Comparison of ENCODE assay signal across 24 cellular contexts in the genomic region with DNA sequence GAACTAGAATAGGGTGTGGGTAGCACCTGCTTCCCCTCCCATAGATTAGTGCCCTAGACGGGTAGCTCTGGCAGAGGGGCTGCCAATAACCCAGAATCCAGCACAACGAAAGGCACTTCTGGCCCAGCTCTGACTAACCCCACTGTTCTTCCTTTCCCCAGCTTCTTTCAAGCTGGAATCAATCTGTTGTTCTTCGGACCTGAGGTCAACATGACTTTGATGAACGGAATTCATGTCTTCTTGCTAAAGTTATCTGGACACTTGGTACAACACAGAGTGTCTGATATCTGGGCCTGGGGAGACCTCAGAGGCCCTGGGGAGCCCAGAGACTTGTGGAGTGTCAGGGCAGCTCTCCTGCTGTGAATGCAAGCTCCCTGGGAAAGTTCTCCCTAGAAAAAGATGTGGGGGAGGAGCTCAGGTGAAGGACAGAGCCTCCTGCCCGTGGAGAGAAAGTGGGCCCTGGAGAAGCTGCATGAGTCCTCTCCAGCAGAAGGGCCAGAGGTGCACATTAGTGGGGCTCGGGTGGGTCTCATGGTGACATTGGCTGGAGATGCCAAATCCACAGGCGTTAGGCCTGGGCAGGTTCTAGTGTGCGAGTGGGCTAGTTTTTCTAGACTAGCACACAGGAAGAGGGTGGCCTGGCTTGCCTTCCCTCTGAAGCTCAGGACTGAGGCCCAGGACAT. TPM values are rescaled to one million over a fixed set of nuclear protein-coding genes. Genes with fewer than 3 reads are reported as not detected.
A peak's percentile ranks its signal among the peaks of the same experiment; 100 is the strongest.
DNase-seq lines count a peak whose midpoint lies in the region; ATAC-seq and TF ChIP-seq lines count a peak whose summit lies in the region.
"Had no signal": no experiment of that assay in that cellular context is flagged by ENCODE, and none has a peak within 500 bp of the region (broad histone marks: within the 10 kb centered on the region; RNA-seq: fewer than 3 reads in every experiment).

No MANE protein-coding gene starts in this region.

- no peak overlapping the region for H3K18ac ChIP-seq in IMR-90 (ENCODE audit: low read depth, low read length)

- no peak overlapping the region for H4K91ac ChIP-seq in IMR-90 (ENCODE audit: insufficient read depth, low read depth, low read length)

- no peak overlapping the region for H3K56ac ChIP-seq in IMR-90 (ENCODE audit: extremely low read depth, insufficient read depth, low read length)

- no peak for ATAC-seq in IMR-90 (ENCODE audit: low read depth)
- no peak for ATAC-seq in psoas muscle
- ATAC-seq in SK-N-SH treated with all-trans-retinoic acid at 6 μM for 48 hours, result no peak
- ATAC-seq in sciatic nerve, result no peak
- ATAC-seq: GM23338, HCT116, HepG2 had no signal

- TF ChIP-seq CTCF in IMR-90 (conservative IDR thresholded peaks at IDR 0.05; ENCODE audit: low read depth, low read length) (no peak), fibroblast of mammary gland (conservative IDR thresholded peaks at IDR 0.05; ENCODE audit: control insufficient read depth, insufficient read depth, low read depth, low read length) (no peak), psoas muscle (IDR thresholded peaks at IDR 0.05) (no peak)

- no peak overlapping the region for H2BK15ac ChIP-seq in IMR-90 (ENCODE audit: low read depth, low read length)

- POLR2A ChIA-PET in IMR-90 (lab: Charles Lee; ENCODE audit: unreplicated experiment), result no interaction called here

- H3K79me1 ChIP-seq in IMR-90 (ENCODE audit: low read depth in 1 of 2, low read length in 2 of 2), result no peaks in the 10 kb centered on the region

- H2AK5ac ChIP-seq in IMR-90 (ENCODE audit: low read depth, low read length), result no peak overlapping the region

- no peak overlapping the region for H2AK9ac ChIP-seq in IMR-90 (replicated peaks; ENCODE audit: low read depth, low read length, poor library complexity)

- in situ Hi-C loops in IMR-90 (cut with MboI; ENCODE audit: low sequenced_read_pairs) (loop anchor here (5.0 kb wide), 1 partner anchor 120 kb away; no protein-coding TSS in a partner anchor), HAP-1 (cut with MboI; ENCODE audit: low sequenced_read_pairs) (loop anchor here (10.0 kb wide), 1 partner anchor 143 kb away; no protein-coding TSS in a partner anchor)

- H4K5ac ChIP-seq in IMR-90 (ENCODE audit: low read depth, low read length), result no peak overlapping the region

- intact Hi-C loops in IMR-90 (cut with micrococcal nuclease), result no loop called here
- intact Hi-C loops in psoas muscle (cut with DNase I), result loop anchor here (1.0 to 5.0 kb wide), 2 partner anchors 89 to 90 kb away; no protein-coding TSS in a partner anchor
- intact Hi-C loops in sciatic nerve (cut with DNase I), result no loop called here

- TF ChIP-seq RAD21 in IMR-90 (IDR thresholded peaks at IDR 0.05; ENCODE audit: low read length), result no peak

- H3K9me1 ChIP-seq in IMR-90 (ENCODE audit: insufficient read depth, low read length), result peaks cover 22% of the 10 kb centered on the region

- dilution Hi-C loops in IMR-90 (cut with HindIII; ENCODE audit: low sequenced_read_pairs, unreplicated experiment), result no loop called here

- no peak overlapping the region for H2BK5ac ChIP-seq in IMR-90 (ENCODE audit: low read depth, low read length, poor library complexity, severe bottlenecking)

- no peak overlapping the region for H3K9ac ChIP-seq in IMR-90 (ENCODE audit: low read depth, low read length)
- H3K9ac ChIP-seq: SK-N-SH had no signal

- no peaks in the 10 kb centered on the region for H3K36me3 ChIP-seq in IMR-90 (ENCODE audit: control insufficient read depth, insufficient read depth, low read length)
- peaks cover 0 to 11% of the 10 kb centered on the region in 2 donors for H3K36me3 ChIP-seq in psoas muscle (ENCODE audit: insufficient read depth in 1 of 2, low read depth in 1 of 2)
- peaks cover 4% of the 10 kb centered on the region for H3K36me3 ChIP-seq in HAP-1 (replicated peaks)

- no TSS peak for BruUV-seq in IMR-90 (replicated peaks; lab: Mats Ljungman, UMichigan)

- H3K27ac ChIP-seq in IMR-90 (ENCODE audit: insufficient read depth, low read length) (no peak overlapping the region), psoas muscle (peak overlapping the region; percentile 96)
- H3K27ac ChIP-seq: RWPE1 had no signal

- H3K4me3 ChIP-seq in IMR-90 (ENCODE audit: insufficient read depth, low read depth, low read length) (no peak overlapping the region), fibroblast of mammary gland (ENCODE audit: control insufficient read depth, low read depth, low read length) (no peak overlapping the region), psoas muscle (no peak overlapping the region), HAP-1 (no peak overlapping the region)
- H3K4me3 ChIP-seq: GM23338 had no signal

- H3K4ac ChIP-seq in IMR-90 (ENCODE audit: low read depth, low read length), result no peak overlapping the region

- no peak overlapping the region for H4K8ac ChIP-seq in IMR-90 (ENCODE audit: low read depth in 2 of 2, low read length in 2 of 2)

- peaks cover 11% of the 10 kb centered on the region for H3K4me1 ChIP-seq in IMR-90 (ENCODE audit: control insufficient read depth, insufficient read depth, low read length)
- peaks cover 50% of the 10 kb centered on the region for H3K4me1 ChIP-seq in psoas muscle
- H3K4me1 ChIP-seq in HAP-1, result no peaks in the 10 kb centered on the region

- peak overlapping the region; percentile 46 for H2AFZ ChIP-seq in IMR-90 (replicated peaks; ENCODE audit: low read length, poor library complexity)
- H2AFZ ChIP-seq: GM23338 had no signal

- H3K9me3 ChIP-seq in IMR-90 (ENCODE audit: control insufficient read depth, insufficient read depth, low read length), result no peaks in the 10 kb centered on the region
- no peaks in the 10 kb centered on the region for H3K9me3 ChIP-seq in psoas muscle
- no peaks in the 10 kb centered on the region for H3K9me3 ChIP-seq in HAP-1
- H3K9me3 ChIP-seq: SK-N-SH had no signal

- H2BK120ac ChIP-seq in IMR-90 (ENCODE audit: low read depth, low read length), result no peak overlapping the region

- DNase-seq in EL (peak; percentile 59), IMR-90 (peak; percentile 33), fibroblast of mammary gland (ENCODE audit: low read depth) (peak; percentile 69), psoas muscle (no peak), HAP-1 (ENCODE audit: low spot score in 2 of 2) (no peak), NCI-H1694 (lab: John Stamatoyannopoulos, UW) (no peak), sciatic nerve (ENCODE audit: low spot score) (no peak)
- DNase-seq: CD4-positive, CD25-positive, alpha-beta regulatory T cell; KBM-7; MM.1S; NCI-H1048; NCI-H1436 treated with DMSO at 0.1 percent for 48 hours; NCI-H2029 treated with DMSO at 0.1 percent for 48 hours; NCI-H226; NCI-H510A treated with DMSO at 0.1 percent for 48 hours; NCI-H774; NK-92 treated with Interleukin-12 subunit alpha and Interleukin-12 subunit beta, amount 100 ng/mL, for 24 hours; SIG-M5; SK-N-SH had no signal

- H3K27me3 ChIP-seq in IMR-90 (ENCODE audit: control insufficient read depth, insufficient read depth, low read length), result no peaks in the 10 kb centered on the region
- H3K27me3 ChIP-seq in psoas muscle (ENCODE audit: insufficient read depth in 3 of 3, low read length in 2 of 3), result no peaks in the 10 kb centered on the region
- no peaks in the 10 kb centered on the region for H3K27me3 ChIP-seq in HAP-1 (ENCODE audit: low read depth)

- 0 out of 2 replicates have a peak overlapping the region, but pooled peaks have one; percentile 29 for H2BK20ac ChIP-seq in IMR-90 (ENCODE audit: low read depth, low read length)

- no peak for TF ChIP-seq POLR2A in IMR-90 (IDR thresholded peaks at IDR 0.05; ENCODE audit: low read depth, low read length)

- no peak overlapping the region for H3K23ac ChIP-seq in IMR-90 (ENCODE audit: low read depth, low read length)

- WGBS in IMR-90 (ENCODE audit: extremely low coverage in 2 of 2, insufficient read length in 1 of 2), 2 experiments, result 81% methylated on average over 5 of the region's 8 CpGs; no CpG with 5 or more reads in 1 of the 2 experiments
- 53 to 73% (median 54%) methylated on average over 8 of the region's 8 CpGs for WGBS in psoas muscle, 3 donors

- H3K4me2 ChIP-seq in IMR-90 (ENCODE audit: low read depth, low read length), result no peak overlapping the region
- H3K4me2 ChIP-seq: GM23338 had no signal

- H3K14ac ChIP-seq in IMR-90 (replicated peaks; ENCODE audit: low read depth, low read length), result no peak overlapping the region

- CTCF ChIA-PET in IMR-90 (lab: Yijun Ruan, JAX), result interaction anchor here (0.8 to 2.5 kb wide), 2 partner anchors 122 to 152 kb away, joined by 3 to 16 read pairs; no protein-coding TSS in a partner anchor

- no peaks in the 10 kb centered on the region for H4K20me1 ChIP-seq in IMR-90 (ENCODE audit: insufficient read depth, low read length)

TF ChIP-seq in IMR-90, 13 proteins besides CTCF, POLR2A, EP300 and RAD21:
- TF ChIP-seq SMC3 (IDR thresholded peaks at IDR 0.05; ENCODE audit: low read depth, low read length) (no peak), NFE2L2 (IDR thresholded peaks at IDR 0.05; ENCODE audit: low read depth, low read length) (no peak), CHD1 (IDR thresholded peaks at IDR 0.05; ENCODE audit: low read depth, low read length) (no peak)

TF ChIP-seq in SK-N-SH treated with all-trans-retinoic acid at 6 μM for 48 hours, 23 proteins besides CTCF, POLR2A, EP300 and RAD21 (continues in another document):
- no peak for TF ChIP-seq TCF4 (CRISPR knock-in tag; IDR thresholded peaks at IDR 0.05; ENCODE audit: borderline replicate concordance)
- no peak for TF ChIP-seq BACH2 (CRISPR knock-in tag; IDR thresholded peaks at IDR 0.05; ENCODE audit: borderline replicate concordance)

RNA-seq across cellular contexts. Expression of gene KCNJ11, which starts 6.3 kb away (rescaled TPM):
- not detected in 2 replicates for total RNA-seq in IMR-90 (2012; rRNA removed)
- not detected in 2 replicates for polyA plus RNA-seq in IMR-90 (2012; rRNA removed)
- polyA plus RNA-seq in IMR-90 (2012; cell fraction: cytosol; rRNA removed), result not detected in 2 replicates
- not detected in 2 replicates for polyA plus RNA-seq in IMR-90 (2012; cell fraction: nucleus; rRNA removed; ENCODE audit: low replicate concordance)
- total RNA-seq in psoas muscle, result 100 to 1,000 TPM in 2 of 4 donors, 10 to 100 TPM in 2; 88.4 to 173 (median 126) TPM
- 10 to 100 TPM; 66.5 to 87.5 (median 86.8) TPM for polyA plus RNA-seq in psoas muscle
- total RNA-seq in sciatic nerve, result 6.6 TPM
- total RNA-seq: CD4-positive, CD25-positive, alpha-beta regulatory T cell had no signal
- polyA plus RNA-seq: CD4-positive, CD25-positive, alpha-beta regulatory T cell had no signal

RNA-seq across cellular contexts. Expression of gene NCR3LG1, which starts 30.6 kb away (rescaled TPM):
- total RNA-seq in IMR-90 (2012; rRNA removed), result 3.9 and 4.1 TPM in 2 replicates
- 1.5 and 1.7 TPM in 2 replicates for polyA plus RNA-seq in IMR-90 (2012; rRNA removed)
- polyA plus RNA-seq in IMR-90 (2012; cell fraction: cytosol; rRNA removed), result 0.27 and 0.52 TPM in 2 replicates
- polyA plus RNA-seq in IMR-90 (2012; cell fraction: nucleus; rRNA removed; ENCODE audit: low replicate concordance), result 1.6 and 8.6 TPM in 2 replicates
- under 1 TPM; 0.09 to 0.71 (median 0.17) TPM for total RNA-seq in psoas muscle
- polyA plus RNA-seq in psoas muscle, result under 1 TPM; 0.01 to 0.18 (median 0.14) TPM
- total RNA-seq in sciatic nerve, result 2.1 TPM

Comparison
In these comparisons a context has a peak if more than half of its experiments do, and no peak if none do; other contexts are left out.
1. DNase-seq: peak in EL (single experiment), IMR-90 (single experiment) and fibroblast of mammary gland (single experiment); none in psoas muscle (0 of 2), HAP-1 (0 of 2), NCI-H1694 (single experiment) and sciatic nerve (single experiment).
2. RNA of gene KCNJ11, which starts 6.3 kb away (total RNA-seq): 88.4 to 173 TPM in psoas muscle; 6.6 TPM in sciatic nerve (single experiment) and not detected in IMR-90; every median in the first group is over 10 times any median in the second.
3. intact Hi-C loops: an anchor here in psoas muscle (1.0 to 5.0 kb wide); none called in IMR-90 and sciatic nerve.